ENCODE assay signal across 14 cellular contexts in the genomic region with DNA sequence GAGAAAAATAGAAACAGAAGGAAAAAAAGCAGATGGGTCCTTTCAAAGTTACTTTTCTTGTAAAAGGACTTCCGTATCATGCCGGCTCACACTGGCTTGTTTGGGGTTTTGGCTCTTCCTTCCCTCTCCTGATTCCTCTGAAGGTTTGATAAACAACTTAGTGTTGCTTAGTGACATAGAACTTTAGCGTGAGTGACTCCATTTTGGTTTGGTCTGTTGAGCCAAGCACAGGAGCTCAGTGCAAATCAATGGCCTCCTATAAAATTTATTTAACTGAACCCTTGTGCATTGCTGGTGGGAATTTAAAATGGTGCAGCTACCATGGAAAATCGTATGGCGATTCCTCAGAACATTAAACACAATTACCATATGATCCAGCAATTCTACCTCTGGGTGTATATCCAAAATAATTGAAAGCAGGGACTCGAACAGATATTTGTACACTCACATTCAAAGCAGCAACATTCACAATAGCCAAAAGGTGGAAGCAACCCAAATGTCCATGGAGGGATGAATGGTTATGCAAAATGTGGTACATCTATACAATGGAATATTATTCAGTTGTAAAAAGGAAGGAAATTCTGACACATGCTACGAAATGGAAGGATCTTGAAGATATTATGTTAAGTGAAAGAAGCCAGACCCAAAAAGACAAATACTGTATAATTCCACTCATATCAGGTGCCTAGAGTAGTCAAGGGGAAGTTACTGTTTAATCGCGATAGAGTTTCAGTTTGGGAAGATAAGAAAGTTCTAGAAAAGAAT. TPM values are rescaled to one million over a fixed set of nuclear protein-coding genes. Genes with fewer than 3 reads are reported as not detected.
DNase-seq lines count a peak whose midpoint lies in the region; ATAC-seq and TF ChIP-seq lines count a peak whose summit lies in the region.
"Had no signal": no experiment of that assay in that cellular context is flagged by ENCODE, and none has a peak within 500 bp of the region (broad histone marks: within the 10 kb centered on the region; RNA-seq: fewer than 3 reads in every experiment).

No MANE protein-coding gene starts in this region.

- peak overlapping the region; percentile 84 for H3K4me3 Mint-ChIP-seq in T-helper 1 cell treated with Interleukin-12 subunit alpha and Interleukin-12 subunit beta and Interleukin-4 antibody, amounts not matched to agents 30 μg/mL and 1 μg/mL, for 36 hours
- H3K4me3 Mint-ChIP-seq in activated T-helper 17 cell treated with anti-CD3 and anti-CD28 coated beads, Interleukin-2, amount 50 U/mL, for 72 hours, result peak overlapping the region; percentile 90
- H3K4me3 Mint-ChIP-seq in natural killer cell (peak overlapping the region; percentile 80), WTC11 (no peak overlapping the region)

- DNase-seq in T-helper 1 cell (no peak), natural killer cell (no peak), H4 (ENCODE audit: low spot score) (no peak), NCI-H446 treated with DMSO at 0.1 percent for 48 hours (lab: John Stamatoyannopoulos, UW) (no peak), WTC11 (ENCODE audit: low spot score) (no peak)
- DNase-seq: effector CD4-positive, alpha-beta T cell; foreskin fibroblast; mesenchymal stem cell; NCI-H1092 treated with DMSO at 0.1 percent for 48 hours; NCI-H226 had no signal

- H3K36me3 ChIP-seq in HEK293 (ENCODE audit: control insufficient read depth in 2 of 2, insufficient read depth in 1 of 2, low read length in 2 of 2), result peaks cover 10 to 22% of the 10 kb centered on the region in 2 experiments

- CTCF ChIA-PET in HEK293 (lab: Yijun Ruan, JAX), result interaction anchor here (0.7 to 1.6 kb wide), 4 partner anchors 9 to 80 kb away, joined by 3 to 7 read pairs (median 4); a partner anchor contains a TSS
- CTCF ChIA-PET in WTC11 (lab: Charles Lee), result interaction anchor here (0.7 to 3.9 kb wide), 6 partner anchors 14 to 52 kb away, joined by 3 to 44 read pairs (median 5); a partner anchor contains a TSS

- H3K27ac Mint-ChIP-seq in T-helper 1 cell treated with Interleukin-12 subunit alpha and Interleukin-12 subunit beta and Interleukin-4 antibody, amounts not matched to agents 30 μg/mL and 1 μg/mL, for 36 hours, result peak overlapping the region; percentile 6
- peak overlapping the region; percentile 90 for H3K27ac Mint-ChIP-seq in activated T-helper 17 cell treated with anti-CD3 and anti-CD28 coated beads, Interleukin-2, amount 50 U/mL, for 72 hours
- H3K27ac Mint-ChIP-seq in natural killer cell, result no peak overlapping the region
- H3K27ac Mint-ChIP-seq in WTC11, result no peak overlapping the region; the same call in 1 of the 2 replicates

- no peaks in the 10 kb centered on the region for H3K9me3 ChIP-seq in HEK293 (ENCODE audit: control insufficient read depth, insufficient read depth, low read depth, low read length)
- H3K9me3 ChIP-seq: tibial nerve had no signal

- peaks cover 2% of the 10 kb centered on the region for H3K36me3 Mint-ChIP-seq in T-helper 1 cell treated with Interleukin-12 subunit alpha and Interleukin-12 subunit beta and Interleukin-4 antibody, amounts not matched to agents 30 μg/mL and 1 μg/mL, for 36 hours (ENCODE audit: low read depth)
- H3K36me3 Mint-ChIP-seq in activated T-helper 17 cell treated with anti-CD3 and anti-CD28 coated beads, Interleukin-2, amount 50 U/mL, for 72 hours (ENCODE audit: low read depth), result no peaks in the 10 kb centered on the region
- H3K36me3 Mint-ChIP-seq in natural killer cell, result no peaks in the 10 kb centered on the region
- peaks cover 11% of the 10 kb centered on the region for H3K36me3 Mint-ChIP-seq in WTC11

- no peak for ATAC-seq in activated T-helper 17 cell treated with anti-CD3 and anti-CD28 coated beads, Interleukin-2, amount 50 U/mL, for 72 hours (replicated peaks)
- no peak for ATAC-seq in natural killer cell
- ATAC-seq in WTC11, result no peak

- POLR2A ChIA-PET in HEK293 (lab: Yijun Ruan, JAX) (interaction anchor here (1.8 kb wide), 2 partner anchors 19 to 48 kb away, joined by 15 to 17 read pairs; a partner anchor contains a TSS), WTC11 (lab: Charles Lee) (interaction anchor here (0.6 to 1.7 kb wide), 3 partner anchors 12 to 1678 kb away, joined by 3 to 13 read pairs (median 4); no protein-coding TSS in a partner anchor)

- intact Hi-C loops in natural killer cell (cut with micrococcal nuclease), result no loop called here

- no peak for TF ChIP-seq CTCF in HEK293 (tag by site-specific recombination; IDR thresholded peaks at IDR 0.05)
- no peak for TF ChIP-seq CTCF in natural killer cell (IDR thresholded peaks at IDR 0.05)
- TF ChIP-seq CTCF in WTC11 (IDR thresholded peaks at IDR 0.05), result no peak

- H3K4me1 ChIP-seq in HEK293 (ENCODE audit: control insufficient read depth, insufficient read depth, low read length), result peaks cover 16% of the 10 kb centered on the region

- H3K27ac ChIP-seq in HEK293 (ENCODE audit: extremely low read depth, low read depth, low read length), result no peak overlapping the region

- H3K9me3 Mint-ChIP-seq in T-helper 1 cell treated with Interleukin-12 subunit alpha and Interleukin-12 subunit beta and Interleukin-4 antibody, amounts not matched to agents 30 μg/mL and 1 μg/mL, for 36 hours, result no peaks in the 10 kb centered on the region
- no peaks in the 10 kb centered on the region for H3K9me3 Mint-ChIP-seq in activated T-helper 17 cell treated with anti-CD3 and anti-CD28 coated beads, Interleukin-2, amount 50 U/mL, for 72 hours
- H3K9me3 Mint-ChIP-seq in natural killer cell, result no peaks in the 10 kb centered on the region
- H3K9me3 Mint-ChIP-seq in WTC11, result peaks cover 10% of the 10 kb centered on the region

- peaks cover 22% of the 10 kb centered on the region for H3K27me3 Mint-ChIP-seq in T-helper 1 cell treated with Interleukin-12 subunit alpha and Interleukin-12 subunit beta and Interleukin-4 antibody, amounts not matched to agents 30 μg/mL and 1 μg/mL, for 36 hours (ENCODE audit: low read depth)
- peaks cover 4% of the 10 kb centered on the region for H3K27me3 Mint-ChIP-seq in activated T-helper 17 cell treated with anti-CD3 and anti-CD28 coated beads, Interleukin-2, amount 50 U/mL, for 72 hours
- H3K27me3 Mint-ChIP-seq in natural killer cell (ENCODE audit: low read depth in 2 of 2) (peaks cover 15 to 26% of the 10 kb centered on the region in 2 donors), WTC11 (ENCODE audit: low read depth) (peaks cover 5% of the 10 kb centered on the region)

- no peak overlapping the region for H3K4me3 ChIP-seq in HEK293 (ENCODE audit: low read depth, low read length)

- peaks cover 17% of the 10 kb centered on the region for H3K4me1 Mint-ChIP-seq in T-helper 1 cell treated with Interleukin-12 subunit alpha and Interleukin-12 subunit beta and Interleukin-4 antibody, amounts not matched to agents 30 μg/mL and 1 μg/mL, for 36 hours (ENCODE audit: low read depth)
- peaks cover 16% of the 10 kb centered on the region for H3K4me1 Mint-ChIP-seq in activated T-helper 17 cell treated with anti-CD3 and anti-CD28 coated beads, Interleukin-2, amount 50 U/mL, for 72 hours
- H3K4me1 Mint-ChIP-seq in natural killer cell (peaks cover 21 to 22% of the 10 kb centered on the region in 2 donors), WTC11 (peaks cover 17% of the 10 kb centered on the region)

TF ChIP-seq in HEK293, 187 proteins besides CTCF, POLR2A, EP300 and RAD21:
- TF ChIP-seq ZNF768 (tag by site-specific recombination; IDR thresholded peaks at IDR 0.05) (no peak), ZNF146 (tag by site-specific recombination; IDR thresholded peaks at IDR 0.05) (peak; percentile 92), SETDB1 (IDR thresholded peaks at IDR 0.05; ENCODE audit: insufficient read length, low read length) (peak; percentile 40)
- TF ChIP-seq, protein P1, sequence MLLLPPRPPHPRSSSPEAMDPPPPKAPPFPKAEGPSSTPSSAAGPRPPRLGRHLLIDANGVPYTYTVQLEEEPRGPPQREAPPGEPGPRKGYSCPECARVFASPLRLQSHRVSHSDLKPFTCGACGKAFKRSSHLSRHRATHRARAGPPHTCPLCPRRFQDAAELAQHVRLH (tag by site-specific recombination; IDR thresholded peaks at IDR 0.05), result peak; percentile 61; the same call in 1 of the 2 replicates

TF ChIP-seq in WTC11, 78 proteins besides CTCF, POLR2A, EP300 and RAD21 (continues in another document):
- TF ChIP-seq ZNF121 (CRISPR knock-in tag; IDR thresholded peaks at IDR 0.05), result no peak
- TF ChIP-seq, protein P2, sequence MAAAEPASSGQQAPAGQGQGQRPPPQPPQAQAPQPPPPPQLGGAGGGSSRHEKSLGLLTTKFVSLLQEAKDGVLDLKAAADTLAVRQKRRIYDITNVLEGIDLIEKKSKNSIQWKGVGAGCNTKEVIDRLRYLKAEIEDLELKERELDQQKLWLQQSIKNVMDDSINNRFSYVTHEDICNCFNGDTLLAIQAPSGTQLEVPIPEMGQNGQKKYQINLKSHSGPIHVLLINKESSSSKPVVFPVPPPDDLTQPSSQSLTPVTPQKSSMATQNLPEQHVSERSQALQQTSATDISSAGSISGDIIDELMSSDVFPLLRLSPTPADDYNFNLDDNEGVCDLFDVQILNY (CRISPR knock-in tag; IDR thresholded peaks at IDR 0.05), result no peak
- TF ChIP-seq OVOL2 (CRISPR knock-in tag; IDR thresholded peaks at IDR 0.05; ENCODE audit: borderline replicate concordance), result no peak

RNA-seq across cellular contexts. Expression of a gene that starts 1.1 kb away (rescaled TPM):
- total RNA-seq in activated T-helper 17 cell treated with anti-CD3 and anti-CD28 coated beads, Interleukin-2, amount 50 U/mL, for 72 hours, result 10 to 100 TPM in 1 of 2 donors, 1 to 10 TPM in 1; 7.5 to 15.7 TPM
- total RNA-seq in natural killer cell (10 to 100 TPM in 1 of 3 donors, 1 to 10 TPM in 2; 7.8 to 14.2 (median 9.6) TPM), WTC11 (2021) (22.1 to 26.7 TPM (median 22.2 TPM) in 3 replicates)
- total RNA-seq in H4 (2014; rRNA removed; shearing (Covaris generic)), result 5.5 and 7.5 TPM in 2 replicates

RNA-seq across cellular contexts. Expression of a gene that starts 18.8 kb away (rescaled TPM):
- total RNA-seq in activated T-helper 17 cell treated with anti-CD3 and anti-CD28 coated beads, Interleukin-2, amount 50 U/mL, for 72 hours, result 1 to 10 TPM in 1 of 2 donors, under 1 TPM in 1; 0.61 to 1.5 TPM
- total RNA-seq in natural killer cell, result 1 to 10 TPM in 1 of 3 donors, under 1 TPM in 2; 0.14 to 1.8 (median 0.26) TPM
- total RNA-seq in H4 (2014; rRNA removed; shearing (Covaris generic)), result 3.3 and 5.9 TPM in 2 replicates
- 33.0 to 40.2 TPM (median 35.6 TPM) in 3 replicates for total RNA-seq in WTC11 (2021)

RNA-seq across cellular contexts. Expression of a gene that starts 23.6 kb away (rescaled TPM):
- 1 to 10 TPM in 1 of 2 donors, under 1 TPM in 1; 0.82 to 1.1 TPM for total RNA-seq in activated T-helper 17 cell treated with anti-CD3 and anti-CD28 coated beads, Interleukin-2, amount 50 U/mL, for 72 hours
- 1 to 10 TPM; 1.2 to 2.6 (median 1.2) TPM for total RNA-seq in natural killer cell
- total RNA-seq in H4 (2014; rRNA removed; shearing (Covaris generic)), result 0.23 and 0.74 TPM in 2 replicates
- total RNA-seq in WTC11 (2021), result 3.7 to 4.4 TPM (median 4.2 TPM) in 3 replicates

RNA-seq across cellular contexts. Expression of a gene that starts 24.3 kb away (rescaled TPM):
- 1 to 10 TPM in 1 of 2 donors, under 1 TPM in 1; 0.61 to 2.8 TPM for total RNA-seq in activated T-helper 17 cell treated with anti-CD3 and anti-CD28 coated beads, Interleukin-2, amount 50 U/mL, for 72 hours
- total RNA-seq in natural killer cell (under 1 TPM; 0.33 to 0.85 (median 0.39) TPM), WTC11 (2021) (12.1 to 12.7 TPM (median 12.7 TPM) in 3 replicates)
- total RNA-seq in H4 (2014; rRNA removed; shearing (Covaris generic)), result 6.7 and 7.0 TPM in 2 replicates

RNA-seq across cellular contexts. Expression of a gene that starts 48.5 kb away (rescaled TPM):
- total RNA-seq in activated T-helper 17 cell treated with anti-CD3 and anti-CD28 coated beads, Interleukin-2, amount 50 U/mL, for 72 hours, result 10 to 100 TPM; 55.8 to 88.4 TPM
- total RNA-seq in natural killer cell (10 to 100 TPM in 2 of 3 donors, 1 to 10 TPM in 1; 9.7 to 16.5 (median 13.0) TPM), WTC11 (2021) (130 to 141 TPM (median 140 TPM) in 3 replicates)
- total RNA-seq in H4 (2014; rRNA removed; shearing (Covaris generic)), result 74.3 and 92.3 TPM in 2 replicates

Comparison
In these comparisons a context has a peak if more than half of its experiments do, and no peak if none do; other contexts are left out.
1. H3K27ac Mint-ChIP-seq: peak in T-helper 1 cell treated with Interleukin-12 subunit alpha and Interleukin-12 subunit beta and Interleukin-4 antibody, amounts not matched to agents 30 μg/mL and 1 μg/mL, for 36 hours (single experiment) and activated T-helper 17 cell treated with anti-CD3 and anti-CD28 coated beads, Interleukin-2, amount 50 U/mL, for 72 hours (single experiment); none in natural killer cell (0 of 2) and WTC11 (single experiment).